8 cellular contexts compared by ENCODE assay signal in genomic region chr9:128901822-128902221, GRCh38. TPM values are rescaled to one million over a fixed set of nuclear protein-coding genes. Genes with fewer than 3 reads are reported as not detected.
A peak's percentile ranks its signal among the peaks of the same experiment; 100 is the strongest.
DNase-seq lines count a peak whose midpoint lies in the region; ATAC-seq and TF ChIP-seq lines count a peak whose summit lies in the region.

No MANE protein-coding gene starts in this region.

- H3K4me3 Mint-ChIP-seq in CD4-positive, CD25-positive, alpha-beta regulatory T cell = peak overlapping the region; percentile 83 to 99 (median 90)
- H3K4me3 Mint-ChIP-seq in activated naive CD8-positive, alpha-beta T cell treated with anti-CD3 and anti-CD28 coated beads for 36 hours = peak overlapping the region; percentile 45
- H3K4me3 Mint-ChIP-seq in natural killer cell = peak overlapping the region; percentile 83

- no peaks in the 10 kb centered on the region for H3K9me3 Mint-ChIP-seq in CD4-positive, CD25-positive, alpha-beta regulatory T cell
- H3K9me3 Mint-ChIP-seq in activated naive CD8-positive, alpha-beta T cell treated with anti-CD3 and anti-CD28 coated beads for 36 hours = no peaks in the 10 kb centered on the region
- no peaks in the 10 kb centered on the region for H3K9me3 Mint-ChIP-seq in natural killer cell

- peak overlapping the region; percentile 7 for H3K4me3 ChIP-seq in CD4-positive, CD25-positive, alpha-beta regulatory T cell (ENCODE audit: low read depth, low read length)
- H3K4me3 ChIP-seq in H7 (ENCODE audit: insufficient read depth, low read depth, low read length) (no peak overlapping the region), A673 (ENCODE audit: low read depth, low read length, poor library complexity, severe bottlenecking) (no peak overlapping the region)

- H3K27ac Mint-ChIP-seq in CD4-positive, CD25-positive, alpha-beta regulatory T cell = peak overlapping the region; percentile 95 to 99 (median 98)
- H3K27ac Mint-ChIP-seq in activated naive CD8-positive, alpha-beta T cell treated with anti-CD3 and anti-CD28 coated beads for 36 hours = peak overlapping the region; percentile 94
- peak overlapping the region; percentile 87 to 95 for H3K27ac Mint-ChIP-seq in natural killer cell

- H3K9me3 ChIP-seq in CD4-positive, CD25-positive, alpha-beta regulatory T cell (ENCODE audit: control insufficient read depth in 2 of 2, low read length in 2 of 2) = no peaks in the 10 kb centered on the region
- no peaks in the 10 kb centered on the region for H3K9me3 ChIP-seq in A673 (ENCODE audit: low read depth, low read length, poor library complexity, severe bottlenecking)

- peaks cover 15% of the 10 kb centered on the region for H3K36me3 Mint-ChIP-seq in CD4-positive, CD25-positive, alpha-beta regulatory T cell
- H3K36me3 Mint-ChIP-seq in activated naive CD8-positive, alpha-beta T cell treated with anti-CD3 and anti-CD28 coated beads for 36 hours = peaks cover 17% of the 10 kb centered on the region
- H3K36me3 Mint-ChIP-seq in natural killer cell = no peaks in the 10 kb centered on the region

- intact Hi-C loops in natural killer cell (cut with micrococcal nuclease) = loop anchor here (1.0 kb wide), 2 partner anchors 10 to 20 kb away; partner anchors contain the start of gene LRRC8A
- intact Hi-C loops in A673 (cut with micrococcal nuclease; ENCODE audit: unreplicated experiment) = no loop called here

- H3K4me1 ChIP-seq in CD4-positive, CD25-positive, alpha-beta regulatory T cell (ENCODE audit: control insufficient read depth, insufficient read depth, low read length, poor library complexity, severe bottlenecking) = peaks cover 88% of the 10 kb centered on the region
- H3K4me1 ChIP-seq in A673 (ENCODE audit: insufficient read depth, low read length, poor library complexity, severe bottlenecking) = no peaks in the 10 kb centered on the region

- no peak for DNase-seq in CD4-positive, CD25-positive, alpha-beta regulatory T cell
- no peak for DNase-seq in activated naive CD8-positive, alpha-beta T cell treated with anti-CD3 and anti-CD28 coated beads for 36 hours
- DNase-seq in natural killer cell = no peak
- no peak for DNase-seq in H7
- no peak for DNase-seq in activated effector memory CD4-positive, alpha-beta T cell treated with Interleukin-2 at 50 U/mL for 16 hours
- DNase-seq in A673 (ENCODE audit: low spot score) = no peak
- no peak for DNase-seq in NCI-H69 (lab: John Stamatoyannopoulos, UW)

- BruUV-seq in A673 (replicated peaks; lab: Mats Ljungman, UMichigan) = no TSS peak

- H3K27me3 Mint-ChIP-seq in CD4-positive, CD25-positive, alpha-beta regulatory T cell = no peaks in the 10 kb centered on the region
- H3K27me3 Mint-ChIP-seq in activated naive CD8-positive, alpha-beta T cell treated with anti-CD3 and anti-CD28 coated beads for 36 hours = no peaks in the 10 kb centered on the region
- no peaks in the 10 kb centered on the region for H3K27me3 Mint-ChIP-seq in natural killer cell (ENCODE audit: low read depth in 2 of 2)

- no peak for ATAC-seq in CD4-positive, CD25-positive, alpha-beta regulatory T cell (ENCODE audit: low read depth in 2 of 2)
- ATAC-seq in GM21723 (IDR thresholded peaks at IDR 0.05; ENCODE audit: unreplicated experiment) (peak; percentile 10), natural killer cell (peak; percentile 2 to 6 (median 6))

- POLR2A ChIA-PET in A673 (lab: Charles Lee; ENCODE audit: low non-redundant PET) = no interaction called here

- peaks cover 8% of the 10 kb centered on the region for H3K36me3 ChIP-seq in CD4-positive, CD25-positive, alpha-beta regulatory T cell (ENCODE audit: control insufficient read depth, insufficient read depth, low read length)
- H3K36me3 ChIP-seq in H7 (replicated peaks; ENCODE audit: control insufficient read depth, insufficient read depth, low read length) = no peaks in the 10 kb centered on the region
- peaks cover 1% of the 10 kb centered on the region for H3K36me3 ChIP-seq in A673 (ENCODE audit: insufficient read depth, low read length, poor library complexity, severe bottlenecking)

- H3K27me3 ChIP-seq in CD4-positive, CD25-positive, alpha-beta regulatory T cell (ENCODE audit: control insufficient read depth, insufficient read depth, low read length) = no peaks in the 10 kb centered on the region
- H3K27me3 ChIP-seq in H7 (ENCODE audit: control insufficient read depth, insufficient read depth, low read length) = no peaks in the 10 kb centered on the region
- no peaks in the 10 kb centered on the region for H3K27me3 ChIP-seq in A673 (replicated peaks; ENCODE audit: insufficient read depth, low read depth, low read length, poor library complexity)

- peak overlapping the region; percentile 91 for H3K27ac ChIP-seq in CD4-positive, CD25-positive, alpha-beta regulatory T cell (ENCODE audit: insufficient read depth, low read length, poor library complexity, severe bottlenecking)
- H3K27ac ChIP-seq in A673 (ENCODE audit: low read depth, low read length, poor library complexity, severe bottlenecking) = no peak overlapping the region

- peaks cover 18 to 89% (median 44%) of the 10 kb centered on the region in 4 donors for H3K4me1 Mint-ChIP-seq in CD4-positive, CD25-positive, alpha-beta regulatory T cell
- peaks cover 67% of the 10 kb centered on the region for H3K4me1 Mint-ChIP-seq in activated naive CD8-positive, alpha-beta T cell treated with anti-CD3 and anti-CD28 coated beads for 36 hours
- peaks cover 44 to 78% of the 10 kb centered on the region in 2 donors for H3K4me1 Mint-ChIP-seq in natural killer cell

- CTCF ChIA-PET in A673 (lab: Charles Lee) = interaction anchor here (0.6 kb wide), 1 partner anchor 26 kb away, joined by 3 read pairs; no protein-coding TSS in a partner anchor

- TF ChIP-seq CTCF in natural killer cell (IDR thresholded peaks at IDR 0.05) (no peak), A673 (conservative IDR thresholded peaks at IDR 0.05; ENCODE audit: low read depth, low read length) (no peak)

RNA-seq across cellular contexts. Expression of gene PHYHD1, which starts 19.0 kb away (rescaled TPM):
- total RNA-seq in CD4-positive, CD25-positive, alpha-beta regulatory T cell = 0.52 TPM
- polyA plus RNA-seq in CD4-positive, CD25-positive, alpha-beta regulatory T cell = under 1 TPM in 2 of 4 donors, not detected in 2; 0.40 to 0.60 TPM
- total RNA-seq in activated naive CD8-positive, alpha-beta T cell treated with anti-CD3 and anti-CD28 coated beads for 36 hours = under 1 TPM; 0.49 to 0.52 TPM
- total RNA-seq in natural killer cell (1 to 10 TPM; 5.4 to 6.0 (median 5.4) TPM), A673 (2021) (6.3 and 8.0 TPM in 2 replicates)
- 24.3 and 27.2 TPM in 2 replicates for total RNA-seq in H7 (2014; rRNA removed; shearing (Covaris generic))

RNA-seq across cellular contexts. Expression of gene LRRC8A, which starts 19.9 kb away (rescaled TPM):
- total RNA-seq in CD4-positive, CD25-positive, alpha-beta regulatory T cell = 39.7 TPM
- 10 to 100 TPM; 29.3 to 35.0 (median 31.3) TPM for polyA plus RNA-seq in CD4-positive, CD25-positive, alpha-beta regulatory T cell
- total RNA-seq in activated naive CD8-positive, alpha-beta T cell treated with anti-CD3 and anti-CD28 coated beads for 36 hours = 10 to 100 TPM; 19.9 to 20.3 TPM
- total RNA-seq in natural killer cell (10 to 100 TPM; 60.0 to 82.9 (median 67.9) TPM), A673 (2021) (53.6 and 56.8 TPM in 2 replicates)
- 67.2 and 76.0 TPM in 2 replicates for total RNA-seq in H7 (2014; rRNA removed; shearing (Covaris generic))

RNA-seq across cellular contexts. Expression of gene KYAT1, which starts 20.1 kb away (rescaled TPM):
- 8.2 TPM for total RNA-seq in CD4-positive, CD25-positive, alpha-beta regulatory T cell
- polyA plus RNA-seq in CD4-positive, CD25-positive, alpha-beta regulatory T cell = 10 to 100 TPM; 11.3 to 15.7 (median 11.6) TPM
- total RNA-seq in activated naive CD8-positive, alpha-beta T cell treated with anti-CD3 and anti-CD28 coated beads for 36 hours = 1 to 10 TPM; 7.4 to 9.4 TPM
- total RNA-seq in natural killer cell (10 to 100 TPM in 1 of 3 donors, 1 to 10 TPM in 2; 8.9 to 11.3 (median 9.1) TPM), A673 (2021) (17.9 and 20.1 TPM in 2 replicates)
- 47.9 and 49.0 TPM in 2 replicates for total RNA-seq in H7 (2014; rRNA removed; shearing (Covaris generic))

RNA-seq across cellular contexts. Expression of gene DOLK, which starts 45.6 kb away (rescaled TPM):
- 6.1 TPM for total RNA-seq in CD4-positive, CD25-positive, alpha-beta regulatory T cell
- 10 to 100 TPM in 2 of 4 donors, 1 to 10 TPM in 2; 7.6 to 12.3 (median 9.7) TPM for polyA plus RNA-seq in CD4-positive, CD25-positive, alpha-beta regulatory T cell
- 10 to 100 TPM; 10.1 to 11.3 TPM for total RNA-seq in activated naive CD8-positive, alpha-beta T cell treated with anti-CD3 and anti-CD28 coated beads for 36 hours
- total RNA-seq in natural killer cell (1 to 10 TPM; 4.8 to 8.9 (median 6.7) TPM), A673 (2021) (20.6 and 23.2 TPM in 2 replicates)
- 18.6 and 20.9 TPM in 2 replicates for total RNA-seq in H7 (2014; rRNA removed; shearing (Covaris generic))

RNA-seq across cellular contexts. Expression of gene NUP188, which starts 45.7 kb away (rescaled TPM):
- 74.3 TPM for total RNA-seq in CD4-positive, CD25-positive, alpha-beta regulatory T cell
- 10 to 100 TPM; 20.8 to 23.4 (median 21.8) TPM for polyA plus RNA-seq in CD4-positive, CD25-positive, alpha-beta regulatory T cell
- 100 to 1,000 TPM; 128 to 130 TPM for total RNA-seq in activated naive CD8-positive, alpha-beta T cell treated with anti-CD3 and anti-CD28 coated beads for 36 hours
- total RNA-seq in natural killer cell (10 to 100 TPM; 53.9 to 66.4 (median 58.3) TPM), A673 (2021) (147 and 170 TPM in 2 replicates)
- total RNA-seq in H7 (2014; rRNA removed; shearing (Covaris generic)) = 81.3 and 87.9 TPM in 2 replicates

Comparison
In these comparisons a context has a peak if more than half of its experiments do, and no peak if none do; other contexts are left out.
1. ATAC-seq: peak in GM21723 (single experiment) and natural killer cell (3 of 3); none in CD4-positive, CD25-positive, alpha-beta regulatory T cell (0 of 2).
2. Peak in every context shown above with its lines, with median percentiles within 50 percentile points of each other: H3K27ac Mint-ChIP-seq and H3K4me3 Mint-ChIP-seq.